In the genomic region with DNA sequence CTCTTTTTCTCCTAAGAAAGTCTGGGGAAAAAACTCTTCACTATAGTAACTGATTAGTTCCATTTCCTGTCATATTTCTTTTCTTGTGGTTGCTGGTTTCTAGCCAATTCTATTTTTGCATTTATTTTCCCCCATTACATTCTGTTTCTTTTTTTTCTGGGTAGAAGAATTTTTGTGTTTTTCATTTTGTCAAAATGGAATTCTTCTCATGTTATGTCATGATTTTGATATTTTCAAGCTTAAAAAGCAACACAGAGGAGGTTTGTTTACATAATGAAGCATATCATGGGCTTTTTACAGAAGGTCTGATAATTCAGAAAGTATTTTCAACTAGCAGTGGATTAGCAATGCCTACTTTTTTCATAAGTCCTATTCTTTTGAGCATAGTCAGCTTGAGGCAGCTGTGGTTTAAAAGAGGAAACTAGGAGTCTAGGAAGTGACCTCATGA, we compare ENCODE assay signal across 8 cellular contexts.
DNase-seq lines count a peak whose midpoint lies in the region; ATAC-seq and TF ChIP-seq lines count a peak whose summit lies in the region.

No MANE protein-coding gene starts in this region.

- H2AK5ac ChIP-seq in trophoblast cell (ENCODE audit: low read length), result no peak overlapping the region

- H3K23ac ChIP-seq in trophoblast cell (ENCODE audit: low read length), result no peak overlapping the region

- no peak overlapping the region for H3K27ac ChIP-seq in naive thymus-derived CD4-positive, alpha-beta T cell (ENCODE audit: low read depth, low read length)
- H3K27ac ChIP-seq in endodermal cell (ENCODE audit: low read depth, low read length), result no peak overlapping the region
- no peak overlapping the region for H3K27ac ChIP-seq in trophoblast cell (ENCODE audit: low read depth, low read length)

- in situ Hi-C loops in astrocyte of the spinal cord (cut with HindIII; ENCODE audit: low sequenced_read_pairs), result no loop called here

- H4K12ac ChIP-seq in trophoblast cell (ENCODE audit: low read depth, low read length), result no peak overlapping the region

- no peaks in the 10 kb centered on the region for H3K79me2 ChIP-seq in trophoblast cell (ENCODE audit: control insufficient read depth, insufficient read depth, low read length, poor library complexity)

- H3K4me1 Mint-ChIP-seq in naive thymus-derived CD4-positive, alpha-beta T cell, result peaks cover 10 to 31% (median 21%) of the 10 kb centered on the region in 7 donors
- no peaks in the 10 kb centered on the region for H3K4me1 Mint-ChIP-seq in endodermal cell

- no peak overlapping the region for H2BK5ac ChIP-seq in trophoblast cell (ENCODE audit: low read depth, low read length, poor library complexity)

- no peaks in the 10 kb centered on the region for H3K27me3 Mint-ChIP-seq in naive thymus-derived CD4-positive, alpha-beta T cell
- H3K27me3 Mint-ChIP-seq in endodermal cell (ENCODE audit: insufficient read depth), result peaks cover 25% of the 10 kb centered on the region

- H3K4me3 Mint-ChIP-seq in naive thymus-derived CD4-positive, alpha-beta T cell, result peak overlapping the region in 8 of 10 donors; percentile 8 to 79 (median 53)
- H3K4me3 Mint-ChIP-seq in endodermal cell, result no peak overlapping the region

- H4K8ac ChIP-seq in trophoblast cell (ENCODE audit: low read depth, low read length), result no peak overlapping the region

- H3K14ac ChIP-seq in trophoblast cell (ENCODE audit: low read length), result no peak overlapping the region

- CTCF ChIA-PET in naive thymus-derived CD4-positive, alpha-beta T cell (lab: Charles Lee), result no interaction called here

- H3K9ac ChIP-seq in endodermal cell (ENCODE audit: extremely low read depth, low read length, poor library complexity, severe bottlenecking) (no peak overlapping the region), trophoblast cell (ENCODE audit: low read length) (no peak overlapping the region)

- TF ChIP-seq CTCF in astrocyte of the spinal cord (IDR thresholded peaks at IDR 0.05; ENCODE audit: low read depth, low read length) (no peak), endodermal cell (conservative IDR thresholded peaks at IDR 0.05) (no peak)

- no peaks in the 10 kb centered on the region for H3K36me3 Mint-ChIP-seq in naive thymus-derived CD4-positive, alpha-beta T cell
- no peaks in the 10 kb centered on the region for H3K36me3 Mint-ChIP-seq in endodermal cell (ENCODE audit: low read depth)

- no peaks in the 10 kb centered on the region for H3K79me1 ChIP-seq in trophoblast cell (ENCODE audit: low read length)

- H3K9me3 ChIP-seq in naive thymus-derived CD4-positive, alpha-beta T cell (ENCODE audit: control insufficient read depth in 2 of 3, low read length in 3 of 3), result no peaks in the 10 kb centered on the region
- H3K9me3 ChIP-seq in endodermal cell (ENCODE audit: control insufficient read depth, low read length), result no peaks in the 10 kb centered on the region
- no peaks in the 10 kb centered on the region for H3K9me3 ChIP-seq in trophoblast cell (ENCODE audit: insufficient read depth, low read depth, low read length)

- H3K27me3 ChIP-seq in naive thymus-derived CD4-positive, alpha-beta T cell (ENCODE audit: control insufficient read depth in 2 of 2, insufficient read depth in 2 of 2, low read length in 2 of 2), result no peaks in the 10 kb centered on the region
- no peaks in the 10 kb centered on the region for H3K27me3 ChIP-seq in endodermal cell (ENCODE audit: control insufficient read depth, insufficient read depth, low read length, poor library complexity, severe bottlenecking)
- no peaks in the 10 kb centered on the region for H3K27me3 ChIP-seq in trophoblast cell (ENCODE audit: insufficient read depth, low read length)

- no peak overlapping the region for H3K4me2 ChIP-seq in trophoblast cell (ENCODE audit: low read length)

- H2BK12ac ChIP-seq in trophoblast cell (ENCODE audit: low read length), result no peak overlapping the region

- H2AFZ ChIP-seq in trophoblast cell (ENCODE audit: insufficient read depth, low read length, poor library complexity), result no peak overlapping the region

- no peaks in the 10 kb centered on the region for H3K36me3 ChIP-seq in naive thymus-derived CD4-positive, alpha-beta T cell (ENCODE audit: control insufficient read depth in 2 of 3, insufficient read depth in 3 of 3, low read length in 3 of 3)
- no peaks in the 10 kb centered on the region for H3K36me3 ChIP-seq in endodermal cell (ENCODE audit: control insufficient read depth, insufficient read depth, low read length)
- no peaks in the 10 kb centered on the region for H3K36me3 ChIP-seq in trophoblast cell (ENCODE audit: control insufficient read depth in 1 of 2, insufficient read depth in 2 of 2, low read length in 2 of 2)

- H3K9me3 Mint-ChIP-seq in naive thymus-derived CD4-positive, alpha-beta T cell, result peaks cover 0 to 2% (median 0%) of the 10 kb centered on the region in 11 donors
- H3K9me3 Mint-ChIP-seq in endodermal cell, result no peaks in the 10 kb centered on the region

- POLR2A ChIA-PET in naive thymus-derived CD4-positive, alpha-beta T cell (lab: Charles Lee), result no interaction called here

- peak; percentile 25 for DNase-seq in Daoy (ENCODE audit: low read depth)
- DNase-seq in astrocyte of the spinal cord (ENCODE audit: low read depth, low spot score), result peak; percentile 93
- DNase-seq in naive thymus-derived CD4-positive, alpha-beta T cell, result peak in 2 of 9 donors; percentile 3 to 4
- no peak for DNase-seq in endodermal cell
- DNase-seq in trophoblast cell, result no peak
- DNase-seq in NCI-H1048 (lab: John Stamatoyannopoulos, UW), result no peak

- H3K18ac ChIP-seq in trophoblast cell (ENCODE audit: low read length), result no peak overlapping the region

- no peak overlapping the region for H2BK120ac ChIP-seq in trophoblast cell (ENCODE audit: insufficient read depth, low read length, poor library complexity)

- no peaks in the 10 kb centered on the region for H3K4me1 ChIP-seq in naive thymus-derived CD4-positive, alpha-beta T cell (ENCODE audit: control insufficient read depth in 2 of 2, insufficient read depth in 2 of 2, low read length in 2 of 2)
- H3K4me1 ChIP-seq in endodermal cell (ENCODE audit: control insufficient read depth, insufficient read depth, low read length), result no peaks in the 10 kb centered on the region
- no peaks in the 10 kb centered on the region for H3K4me1 ChIP-seq in trophoblast cell (ENCODE audit: control insufficient read depth in 1 of 2, insufficient read depth in 2 of 2, low read length in 2 of 2)

- H3K4ac ChIP-seq in trophoblast cell (ENCODE audit: low read depth, low read length), result no peak overlapping the region

- no peak overlapping the region for H3K27ac Mint-ChIP-seq in naive thymus-derived CD4-positive, alpha-beta T cell
- H3K27ac Mint-ChIP-seq in endodermal cell, result no peak overlapping the region

- intact Hi-C loops in naive thymus-derived CD4-positive, alpha-beta T cell (cut with micrococcal nuclease), result no loop called here

- H3K4me3 ChIP-seq in astrocyte of the spinal cord (ENCODE audit: low read depth, low read length) (peak overlapping the region; percentile 4), endodermal cell (ENCODE audit: low read length) (no peak overlapping the region), trophoblast cell (ENCODE audit: low read depth, low read length) (no peak overlapping the region)
- no peak overlapping the region for H3K4me3 ChIP-seq in naive thymus-derived CD4-positive, alpha-beta T cell (ENCODE audit: low read length)

- ATAC-seq in HG03432 (IDR thresholded peaks at IDR 0.05; ENCODE audit: unreplicated experiment) (peak; percentile 39), GM21367 (IDR thresholded peaks at IDR 0.05; ENCODE audit: unreplicated experiment) (no peak)
- ATAC-seq in naive thymus-derived CD4-positive, alpha-beta T cell, result no peak

- no peak overlapping the region for H4K91ac ChIP-seq in trophoblast cell (ENCODE audit: low read depth, low read length)

Comparison
In these comparisons a context has a peak if more than half of its experiments do, and no peak if none do; other contexts are left out.
1. DNase-seq: peak in Daoy (single experiment) and astrocyte of the spinal cord (single experiment); none in endodermal cell (single experiment), trophoblast cell (0 of 2) and NCI-H1048 (single experiment).